Comparison of ENCODE assay signal across 1 cellular context in the genomic region with DNA sequence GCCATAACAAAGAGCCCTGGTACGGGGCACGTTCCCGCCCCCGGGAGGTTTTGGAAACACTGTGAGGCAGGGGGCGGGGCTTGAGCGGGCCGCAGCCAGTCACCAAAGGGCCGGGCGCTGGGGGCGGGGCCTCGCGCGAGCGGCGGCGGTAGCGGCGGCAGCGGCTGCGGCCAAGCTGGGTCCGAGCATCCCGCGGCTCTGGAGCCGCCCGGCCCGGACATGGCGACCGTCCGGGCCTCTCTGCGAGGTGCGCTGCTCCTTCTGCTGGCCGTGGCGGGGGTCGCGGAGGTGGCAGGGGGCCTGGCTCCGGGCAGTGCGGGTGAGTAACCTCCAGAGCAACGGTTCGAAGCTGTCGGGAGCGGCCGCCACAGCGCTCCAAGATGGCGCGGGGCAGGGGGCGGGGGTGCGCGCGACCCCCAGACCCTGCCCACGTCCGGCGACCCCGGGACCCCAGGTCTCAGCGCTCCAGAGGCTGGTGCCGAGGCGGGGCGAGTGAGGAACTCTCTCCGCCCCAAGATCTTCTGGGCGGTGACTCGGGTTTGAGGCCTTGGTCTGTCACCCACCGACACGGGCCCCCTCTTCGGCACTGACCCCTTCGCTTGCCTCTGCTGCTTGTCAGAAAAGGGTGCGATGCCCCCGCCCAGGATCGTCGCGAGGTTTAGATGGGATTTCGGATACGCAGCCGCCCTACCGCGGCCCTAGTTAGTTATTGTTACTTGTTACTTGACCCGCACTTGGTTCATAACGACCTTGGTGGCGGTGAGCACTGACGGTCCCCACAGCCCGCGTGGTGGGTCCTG.
TF ChIP-seq lines count a peak whose summit lies in the region.

A gene with protein sequence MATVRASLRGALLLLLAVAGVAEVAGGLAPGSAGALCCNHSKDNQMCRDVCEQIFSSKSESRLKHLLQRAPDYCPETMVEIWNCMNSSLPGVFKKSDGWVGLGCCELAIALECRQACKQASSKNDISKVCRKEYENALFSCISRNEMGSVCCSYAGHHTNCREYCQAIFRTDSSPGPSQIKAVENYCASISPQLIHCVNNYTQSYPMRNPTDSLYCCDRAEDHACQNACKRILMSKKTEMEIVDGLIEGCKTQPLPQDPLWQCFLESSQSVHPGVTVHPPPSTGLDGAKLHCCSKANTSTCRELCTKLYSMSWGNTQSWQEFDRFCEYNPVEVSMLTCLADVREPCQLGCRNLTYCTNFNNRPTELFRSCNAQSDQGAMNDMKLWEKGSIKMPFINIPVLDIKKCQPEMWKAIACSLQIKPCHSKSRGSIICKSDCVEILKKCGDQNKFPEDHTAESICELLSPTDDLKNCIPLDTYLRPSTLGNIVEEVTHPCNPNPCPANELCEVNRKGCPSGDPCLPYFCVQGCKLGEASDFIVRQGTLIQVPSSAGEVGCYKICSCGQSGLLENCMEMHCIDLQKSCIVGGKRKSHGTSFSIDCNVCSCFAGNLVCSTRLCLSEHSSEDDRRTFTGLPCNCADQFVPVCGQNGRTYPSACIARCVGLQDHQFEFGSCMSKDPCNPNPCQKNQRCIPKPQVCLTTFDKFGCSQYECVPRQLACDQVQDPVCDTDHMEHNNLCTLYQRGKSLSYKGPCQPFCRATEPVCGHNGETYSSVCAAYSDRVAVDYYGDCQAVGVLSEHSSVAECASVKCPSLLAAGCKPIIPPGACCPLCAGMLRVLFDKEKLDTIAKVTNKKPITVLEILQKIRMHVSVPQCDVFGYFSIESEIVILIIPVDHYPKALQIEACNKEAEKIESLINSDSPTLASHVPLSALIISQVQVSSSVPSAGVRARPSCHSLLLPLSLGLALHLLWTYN (plus strand): TSS at position 134 of the 800 bp plus-strand sequence. CDS start 86 bp downstream, at position 220.

TF ChIP-seq in K562, 482 proteins besides CTCF, POLR2A, EP300 and RAD21 (continued from another document):
- TF ChIP-seq GATAD2B (IDR thresholded peaks at IDR 0.05; ENCODE audit: borderline replicate concordance): 0 out of 2 replicates have a peak, but pooled peaks have one; percentile 26
- TF ChIP-seq ZFX (CRISPR knock-in tag; IDR thresholded peaks at IDR 0.05): peak; percentile 36
- peak; percentile 71 for TF ChIP-seq POLR2G (IDR thresholded peaks at IDR 0.05; ENCODE audit: low read depth, low read length)
- 0 out of 2 replicates have a peak, but pooled peaks have one; percentile 12 for TF ChIP-seq CXXC5 (CRISPR knock-in tag; IDR thresholded peaks at IDR 0.05)
- TF ChIP-seq PTBP1 (IDR thresholded peaks at IDR 0.05; ENCODE audit: low read depth, low read length): no peak
- peak in 2 of 3 experiments; percentile 55 to 62 for TF ChIP-seq YY1 (IDR thresholded peaks at IDR 0.05; ENCODE audit: borderline replicate concordance in 1 of 3, control insufficient read depth in 1 of 3, extremely low read depth in 1 of 3, insufficient read depth in 3 of 3, insufficient read length in 1 of 3, insufficient replicate concordance in 2 of 3, low read depth in 1 of 3, low read length in 2 of 3)
- TF ChIP-seq NRF1 (conservative IDR thresholded peaks at IDR 0.05 in 1 of 2, IDR thresholded peaks at IDR 0.05 in 1 of 2): peak; percentile 30 to 41; a peak in 2 of 4 replicates
- peak; percentile 29 for TF ChIP-seq PHF20 (IDR thresholded peaks at IDR 0.05; ENCODE audit: partially characterized antibody)
- TF ChIP-seq ZBTB7A (IDR thresholded peaks at IDR 0.05; ENCODE audit: borderline replicate concordance, control insufficient read depth, low read depth, low read length): peak; percentile 88; the same call in 1 of the 2 replicates
- TF ChIP-seq, protein P1, sequence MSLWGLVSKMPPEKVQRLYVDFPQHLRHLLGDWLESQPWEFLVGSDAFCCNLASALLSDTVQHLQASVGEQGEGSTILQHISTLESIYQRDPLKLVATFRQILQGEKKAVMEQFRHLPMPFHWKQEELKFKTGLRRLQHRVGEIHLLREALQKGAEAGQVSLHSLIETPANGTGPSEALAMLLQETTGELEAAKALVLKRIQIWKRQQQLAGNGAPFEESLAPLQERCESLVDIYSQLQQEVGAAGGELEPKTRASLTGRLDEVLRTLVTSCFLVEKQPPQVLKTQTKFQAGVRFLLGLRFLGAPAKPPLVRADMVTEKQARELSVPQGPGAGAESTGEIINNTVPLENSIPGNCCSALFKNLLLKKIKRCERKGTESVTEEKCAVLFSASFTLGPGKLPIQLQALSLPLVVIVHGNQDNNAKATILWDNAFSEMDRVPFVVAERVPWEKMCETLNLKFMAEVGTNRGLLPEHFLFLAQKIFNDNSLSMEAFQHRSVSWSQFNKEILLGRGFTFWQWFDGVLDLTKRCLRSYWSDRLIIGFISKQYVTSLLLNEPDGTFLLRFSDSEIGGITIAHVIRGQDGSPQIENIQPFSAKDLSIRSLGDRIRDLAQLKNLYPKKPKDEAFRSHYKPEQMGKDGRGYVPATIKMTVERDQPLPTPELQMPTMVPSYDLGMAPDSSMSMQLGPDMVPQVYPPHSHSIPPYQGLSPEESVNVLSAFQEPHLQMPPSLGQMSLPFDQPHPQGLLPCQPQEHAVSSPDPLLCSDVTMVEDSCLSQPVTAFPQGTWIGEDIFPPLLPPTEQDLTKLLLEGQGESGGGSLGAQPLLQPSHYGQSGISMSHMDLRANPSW (CRISPR knock-in tag; IDR thresholded peaks at IDR 0.05): no peak
TF ChIP-seq in K562: peak in this region for 11.
